Comparison of ENCODE assay signal across 8 cellular contexts in genomic region chr6:3749991-3750323, GRCh38. TPM values are rescaled to one million over a fixed set of nuclear protein-coding genes. Genes with fewer than 3 reads are reported as not detected.
DNase-seq lines count a peak whose midpoint lies in the region; ATAC-seq and TF ChIP-seq lines count a peak whose summit lies in the region.

No MANE protein-coding gene starts in this region.

- WGBS in esophagus muscularis mucosa, result 43% methylated on average over 7 of the region's 7 CpGs

- DNase-seq in Calu3 (peak; percentile 20), RPMI7951 (ENCODE audit: low read depth) (peak; percentile 79), esophagus muscularis mucosa (ENCODE audit: extremely low spot score) (no peak), neural crest cell (ENCODE audit: low read depth, low spot score) (no peak), SK-N-DZ (ENCODE audit: low spot score) (no peak), islet precursor cell (no peak)
- no peak for DNase-seq in activated CD4-positive, alpha-beta T cell treated with anti-CD3 and anti-CD28 coated beads for 48 hours

- H3K4me1 ChIP-seq in esophagus muscularis mucosa, result peaks cover 54 to 74% (median 59%) of the 10 kb centered on the region in 4 donors

- peaks cover 55% of the 10 kb centered on the region for H3K36me3 Mint-ChIP-seq in Calu3 (ENCODE audit: insufficient read depth, unreplicated experiment)
- H3K36me3 Mint-ChIP-seq in neural crest cell (ENCODE audit: low read depth), result no peaks in the 10 kb centered on the region

- intact Hi-C loops in Calu3 (cut with micrococcal nuclease; ENCODE audit: unreplicated experiment) (loop anchor here (1.0 to 10.0 kb wide), 3 partner anchors 77 to 405 kb away; no protein-coding TSS in a partner anchor), esophagus muscularis mucosa (cut with DNase I) (loop anchor here (5.0 kb wide), 2 partner anchors 47 to 77 kb away; no protein-coding TSS in a partner anchor)

- no peaks in the 10 kb centered on the region for H3K9me3 ChIP-seq in esophagus muscularis mucosa

- peaks cover 0 to 4% (median 0%) of the 10 kb centered on the region in 4 donors for H3K27me3 ChIP-seq in esophagus muscularis mucosa

- TF ChIP-seq EP300 in esophagus muscularis mucosa (IDR thresholded peaks at IDR 0.05), result no peak

- H3K4me3 ChIP-seq in esophagus muscularis mucosa, result peak overlapping the region; percentile 59 to 97 (median 88)

- CTCF ChIA-PET in Calu3 (lab: Charles Lee), result interaction anchor here (1.1 to 2.5 kb wide), 7 partner anchors 47 to 229 kb away, joined by 4 to 14 read pairs (median 5); partner anchors contain the start of gene FAM50B

- TF ChIP-seq CTCF in Calu3 (IDR thresholded peaks at IDR 0.05; ENCODE audit: unreplicated experiment) (no peak), esophagus muscularis mucosa (IDR thresholded peaks at IDR 0.05) (no peak), neural crest cell (conservative IDR thresholded peaks at IDR 0.05) (no peak)

- peaks cover 0 to 10% (median 0%) of the 10 kb centered on the region in 4 donors for H3K36me3 ChIP-seq in esophagus muscularis mucosa

- H3K27ac Mint-ChIP-seq in Calu3 (ENCODE audit: unreplicated experiment) (peak overlapping the region; percentile 89), neural crest cell (ENCODE audit: unreplicated experiment) (no peak overlapping the region)

- H3K4me1 Mint-ChIP-seq in Calu3 (ENCODE audit: low read depth, unreplicated experiment), result peaks cover 34% of the 10 kb centered on the region
- peaks cover 24% of the 10 kb centered on the region for H3K4me1 Mint-ChIP-seq in neural crest cell

- H3K27me3 Mint-ChIP-seq in Calu3 (ENCODE audit: unreplicated experiment), result no peaks in the 10 kb centered on the region
- peaks cover 35% of the 10 kb centered on the region for H3K27me3 Mint-ChIP-seq in neural crest cell (ENCODE audit: low read depth)

- no peaks in the 10 kb centered on the region for H3K9me3 Mint-ChIP-seq in Calu3 (ENCODE audit: low read depth, unreplicated experiment)
- H3K9me3 Mint-ChIP-seq in neural crest cell, result no peaks in the 10 kb centered on the region

- no peak for ATAC-seq in GM21390 (IDR thresholded peaks at IDR 0.05; ENCODE audit: unreplicated experiment)

- TF ChIP-seq POLR2A in esophagus muscularis mucosa (IDR thresholded peaks at IDR 0.05; ENCODE audit: low read depth), result no peak

- H3K4me3 Mint-ChIP-seq in Calu3 (ENCODE audit: low read depth, unreplicated experiment), result peak overlapping the region; percentile 85
- H3K4me3 Mint-ChIP-seq in neural crest cell, result peak overlapping the region; percentile 87

- peak overlapping the region; percentile 87 to 99 (median 99) for H3K27ac ChIP-seq in esophagus muscularis mucosa (replicated peaks in 1 of 4)

- BruUV-seq in Calu3 (replicated peaks; lab: Mats Ljungman, UMichigan), result no TSS peak

RNA-seq across cellular contexts. Expression of gene PXDC1, which starts 1.6 kb away (rescaled TPM):
- total RNA-seq in Calu3 (2022) (15.0 and 18.2 TPM in 2 replicates), esophagus muscularis mucosa (100 to 1,000 TPM; 111 to 232 (median 165) TPM), neural crest cell (4.8 and 5.4 TPM in 2 replicates)
- 24.9 and 30.3 TPM in 2 replicates for total RNA-seq in RPMI7951 (2014; rRNA removed; shearing (Covaris generic))
- polyA plus RNA-seq in SK-N-DZ (2014; cell fraction: cytosol; rRNA removed), result not detected in 2 replicates
- 0.32 TPM in 1 of 2 replicates, not detected in the other for polyA plus RNA-seq in SK-N-DZ (2014; cell fraction: nucleus; rRNA removed)

Comparison
In these comparisons a context has a peak if more than half of its experiments do, and no peak if none do; other contexts are left out.
1. DNase-seq: peak in Calu3 (single experiment) and RPMI7951 (single experiment); none in esophagus muscularis mucosa (single experiment), neural crest cell (single experiment), SK-N-DZ (single experiment), activated CD4-positive, alpha-beta T cell treated with anti-CD3 and anti-CD28 coated beads for 48 hours (single experiment) and islet precursor cell (single experiment).